ENCODE assay signal across 8 cellular contexts in the genomic region with DNA sequence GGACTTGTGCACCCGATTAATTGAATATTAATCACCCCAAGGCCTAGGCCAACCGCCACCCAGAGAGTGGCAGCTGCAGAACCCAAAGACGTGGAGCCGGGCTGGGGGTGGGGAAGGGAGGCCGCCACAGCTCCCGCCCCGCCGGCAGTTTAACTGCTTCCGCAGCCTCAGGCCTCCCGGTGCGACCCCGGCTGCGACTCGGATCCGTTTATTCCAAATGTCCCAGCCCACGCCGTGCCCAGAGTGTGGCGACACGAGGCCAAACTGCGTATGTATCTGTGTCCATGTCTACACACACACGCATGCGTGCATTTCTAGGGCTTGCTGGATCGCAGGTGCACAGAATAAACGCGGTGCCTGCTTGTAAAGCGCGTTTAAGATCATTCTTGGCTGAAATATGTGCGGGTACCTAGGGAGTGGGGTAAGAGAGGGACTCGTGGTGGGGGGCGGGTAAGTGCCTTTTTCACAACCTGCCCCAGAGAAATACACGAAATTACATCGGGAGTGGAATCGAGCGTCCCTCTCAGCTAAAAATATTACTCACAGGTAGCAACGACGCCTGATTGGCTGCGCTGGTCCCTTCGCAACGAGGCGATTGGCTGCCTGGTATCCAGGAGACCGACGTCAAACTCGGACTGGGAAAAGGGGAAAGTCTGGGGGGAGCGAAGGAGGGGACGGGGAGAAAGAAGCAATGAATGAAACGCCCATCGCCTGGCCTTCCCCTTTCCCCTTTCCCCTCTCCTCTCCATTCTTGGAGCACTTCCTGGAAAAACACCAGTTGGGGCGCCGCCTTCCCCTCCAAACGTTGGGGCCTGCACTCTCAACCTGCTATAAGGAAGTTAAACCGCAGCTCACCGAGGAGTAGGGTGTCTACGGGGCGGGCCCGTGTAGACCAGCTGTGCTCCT. TPM values are rescaled to one million over a fixed set of nuclear protein-coding genes. Genes with fewer than 3 reads are reported as not detected.
A peak's percentile ranks its signal among the peaks of the same experiment; 100 is the strongest.
DNase-seq lines count a peak whose midpoint lies in the region; ATAC-seq, FAIRE-seq and TF ChIP-seq lines count a peak whose summit lies in the region.

No MANE protein-coding gene starts in this region.

- WGBS in upper lobe of left lung, 2 donors: 0% methylated on average over 30 to 53 of the region's 55 CpGs

- TF ChIP-seq EP300 in upper lobe of left lung (IDR thresholded peaks at IDR 0.05): peak in 1 of 4 donors; percentile 64

- DNase-seq in GM12891 (ENCODE audit: insufficient read length, low spot score) (no peak), NCI-H1694 (lab: John Stamatoyannopoulos, UW) (peak; percentile 97), T-helper 1 cell (peak; percentile 65 to 91 (median 76)), amniotic stem cell (lab: John Stamatoyannopoulos, UW) (peak; percentile 89), left cardiac atrium (peak; percentile 94), posterior cingulate gyrus (peak; percentile 95 to 99 (median 97)), upper lobe of left lung (peak; percentile 93 to 95)

- peak overlapping the region; percentile 55 to 94 (median 90) for H3K4me3 ChIP-seq in upper lobe of left lung

- peak; percentile 31 for ATAC-seq in HG02884 (IDR thresholded peaks at IDR 0.05; ENCODE audit: unreplicated experiment)
- ATAC-seq in left cardiac atrium: peak; percentile 72 to 80
- ATAC-seq in upper lobe of left lung (ENCODE audit: low FRiP score in 2 of 2): peak; percentile 87 to 93

- peaks cover 0 to 15% (median 9%) of the 10 kb centered on the region in 4 donors for H3K36me3 ChIP-seq in upper lobe of left lung

- peak overlapping the region; percentile 96 to 100 (median 100) for H3K27ac ChIP-seq in upper lobe of left lung

- intact Hi-C loops in left cardiac atrium (cut with DNase I): loop anchor here (5.0 kb wide), 1 partner anchor 65 kb away; no protein-coding TSS in a partner anchor
- intact Hi-C loops in posterior cingulate gyrus (cut with DNase I): loop anchor here (2.0 to 10.0 kb wide), 3 partner anchors 52 to 188 kb away; no protein-coding TSS in a partner anchor

- no peak; the same call in 1 of the 2 replicates for TF ChIP-seq POLR2A in GM12891 (IDR thresholded peaks at IDR 0.05; ENCODE audit: low read depth, low read length)
- peak; percentile 67 to 94 (median 84) for TF ChIP-seq POLR2A in upper lobe of left lung (IDR thresholded peaks at IDR 0.05)

- FAIRE-seq in GM12891 (lab: Jason Lieb, UNC): peak; percentile 95

- peaks cover 16 to 33% (median 29%) of the 10 kb centered on the region in 4 donors for H3K4me1 ChIP-seq in upper lobe of left lung

- no peak for TF ChIP-seq CTCF in upper lobe of left lung (IDR thresholded peaks at IDR 0.05)

- H3K9me3 ChIP-seq in upper lobe of left lung: no peaks in the 10 kb centered on the region

- H3K27me3 ChIP-seq in upper lobe of left lung: no peaks in the 10 kb centered on the region

TF ChIP-seq in GM12891, 5 proteins besides CTCF, POLR2A, EP300 and RAD21:
- TF ChIP-seq TAF1 (IDR thresholded peaks at IDR 0.05; ENCODE audit: low read depth, low read length) (no peak; the same call in 1 of the 2 replicates), POLR2AphosphoS5 (IDR thresholded peaks at IDR 0.05; ENCODE audit: low read depth, low read length) (peak; percentile 68; the same call in 1 of the 2 replicates)
TF ChIP-seq in GM12891: peak in this region for 1.

RNA-seq across cellular contexts. Expression of a gene that starts 1.0 kb away (rescaled TPM):
- 9.6 TPM for polyA plus RNA-seq in GM12891 (2012; ENCODE audit: low read depth, missing spikeins)
- 10 to 100 TPM; 57.9 to 63.2 TPM for total RNA-seq in left cardiac atrium
- total RNA-seq in upper lobe of left lung: 10 to 100 TPM; 16.0 to 98.5 (median 53.5) TPM

RNA-seq across cellular contexts. Expression of a gene that starts 31.8 kb away (rescaled TPM):
- polyA plus RNA-seq in GM12891 (2012; ENCODE audit: low read depth, missing spikeins): 0.14 TPM
- total RNA-seq in left cardiac atrium (under 1 TPM; 0.15 to 0.50 TPM), upper lobe of left lung (under 1 TPM in 1 of 6 donors, not detected in 5; 0.23 TPM)

Comparison
In these comparisons a context has a peak if more than half of its experiments do, and no peak if none do; other contexts are left out.
1. ATAC-seq: peak in every context shown above with its lines; median percentile 90 in upper lobe of left lung; 76 in left cardiac atrium; 31 in HG02884.